In genomic region chr16:6946106-6946505, GRCh38 we compare ENCODE assay signal across 19 cellular contexts.
"Had no signal": no experiment of that assay in that cellular context is flagged by ENCODE, and none has a peak within 500 bp of the region (broad histone marks: within the 10 kb centered on the region; RNA-seq: fewer than 3 reads in every experiment).

No MANE protein-coding gene starts in this region.

- H3K4me3 ChIP-seq: coronary artery, dorsolateral prefrontal cortex, esophagus muscularis mucosa, gastroesophageal sphincter, heart right ventricle, left lung, lower lobe of right lung, mucosa of descending colon had no signal

- H3K9me3 ChIP-seq: esophagus muscularis mucosa, gastroesophageal sphincter, lower lobe of right lung, mucosa of descending colon had no signal

- H3K27ac ChIP-seq: coronary artery, esophagus muscularis mucosa, foreskin keratinocyte, gastroesophageal sphincter, heart right ventricle, left lung, lower lobe of right lung had no signal

- DNase-seq: dermis blood vessel endothelial cell; dorsolateral prefrontal cortex; effector CD4-positive, alpha-beta T cell; effector memory CD4-positive, alpha-beta T cell; foreskin keratinocyte; glutamatergic neuron; head of caudate nucleus; heart right ventricle; hippocampal formation; left cardiac atrium; left lung; left ventricle myocardium superior; lower lobe of right lung; mesenchymal stem cell; mucosa of descending colon; naive B cell had no signal

- H3K27me3 ChIP-seq: dorsolateral prefrontal cortex, esophagus muscularis mucosa, foreskin keratinocyte, gastroesophageal sphincter, heart right ventricle, left lung had no signal

- H3K36me3 ChIP-seq: esophagus muscularis mucosa, gastroesophageal sphincter, heart right ventricle, left lung, lower lobe of right lung had no signal
